ENCODE assay signal across 29 cellular contexts in genomic region chr7:51980813-51981212, GRCh38.
"Had no signal": no experiment of that assay in that cellular context is flagged by ENCODE, and none has a peak within 500 bp of the region (broad histone marks: within the 10 kb centered on the region; RNA-seq: fewer than 3 reads in every experiment).

No MANE protein-coding gene starts in this region.

- ATAC-seq: esophagus mucosa, gastrocnemius medialis, heart right ventricle, left cardiac atrium, left lung, left ventricle myocardium superior, lower lobe of right lung, mucosa of descending colon had no signal

- H3K4me3 Mint-ChIP-seq: endodermal cell, mesothelial cell of epicardium, naive B cell had no signal

- H3K27ac Mint-ChIP-seq: endodermal cell, mesothelial cell of epicardium, naive B cell had no signal

- H3K27ac ChIP-seq: coronary artery, dorsolateral prefrontal cortex, epithelial cell of prostate, esophagus squamous epithelium, gastrocnemius medialis, heart right ventricle, left lung, lower lobe of right lung had no signal

- DNase-seq: dermis blood vessel endothelial cell; dorsolateral prefrontal cortex; effector CD4-positive, alpha-beta T cell; effector memory CD4-positive, alpha-beta T cell; endodermal cell; erythroblast; esophagus squamous epithelium; foreskin fibroblast; foreskin melanocyte; gastrocnemius medialis; glutamatergic neuron; head of caudate nucleus; heart right ventricle; hippocampal formation; left cardiac atrium; left lung; left ventricle myocardium superior; lower lobe of right lung; mesenchymal stem cell; mucosa of descending colon; naive B cell had no signal

- H3K9me3 ChIP-seq: esophagus squamous epithelium, gastrocnemius medialis, heart right ventricle, left lung, lower lobe of right lung, mucosa of descending colon had no signal

- H3K27me3 Mint-ChIP-seq: naive B cell had no signal

- H3K36me3 Mint-ChIP-seq: mesothelial cell of epicardium, naive B cell had no signal

- H3K4me1 Mint-ChIP-seq: endodermal cell, mesothelial cell of epicardium, naive B cell had no signal

- FAIRE-seq: colon, endometrium, islet of Langerhans, keratinocyte had no signal

- H3K9me3 Mint-ChIP-seq: endodermal cell, mesothelial cell of epicardium had no signal

- H3K27me3 ChIP-seq: esophagus squamous epithelium, gastrocnemius medialis, heart right ventricle, left lung had no signal

- H3K4me1 ChIP-seq: esophagus squamous epithelium, gastrocnemius medialis, heart right ventricle, left lung, lower lobe of right lung had no signal

- H3K36me3 ChIP-seq: esophagus squamous epithelium, gastrocnemius medialis, heart right ventricle, left lung, lower lobe of right lung had no signal

- H3K4me3 ChIP-seq: coronary artery, dorsolateral prefrontal cortex, esophagus squamous epithelium, gastrocnemius medialis, heart right ventricle, left lung, lower lobe of right lung, mucosa of descending colon had no signal
